In the genomic region with DNA sequence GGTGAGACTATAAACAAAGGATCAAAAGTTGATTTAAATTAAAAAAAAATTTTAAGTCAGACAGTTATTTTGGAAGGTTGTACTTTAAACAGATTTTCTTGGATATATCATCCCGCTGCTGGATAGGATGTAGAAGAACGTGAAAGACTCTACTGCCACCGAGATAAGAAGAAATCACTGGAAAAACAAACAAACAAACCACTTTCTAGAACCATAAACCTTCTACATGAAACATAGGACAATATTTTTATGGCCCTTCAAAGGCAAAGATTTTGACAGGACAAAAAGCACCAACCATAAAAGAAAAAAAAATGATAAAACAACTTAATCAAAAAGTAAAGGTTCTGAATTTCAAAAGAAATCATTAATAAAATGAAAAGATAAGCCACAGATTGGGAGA, we compare ENCODE assay signal across 28 cellular contexts.
"Had no signal": no experiment of that assay in that cellular context is flagged by ENCODE, and none has a peak within 500 bp of the region (broad histone marks: within the 10 kb centered on the region; RNA-seq: fewer than 3 reads in every experiment).

No MANE protein-coding gene starts in this region.

- DNase-seq: hypothalamus; immature natural killer cell; kidney; left colon; left lung; lower lobe of right lung; mammary epithelial cell; mesenchymal stem cell; naive B cell; natural killer cell; nucleus accumbens; pancreas; posterior cingulate gyrus; retina; right cardiac atrium; spleen; stimulated activated CD4-positive, alpha-beta T cell treated with anti-CD3 and anti-CD28 coated beads, Interleukin-4, amount 100 ng/mL, for 24 hours; stimulated activated naive CD4-positive, alpha-beta T cell; tibial artery; trophoblast cell; upper lobe of right lung had no signal

- H3K36me3 Mint-ChIP-seq: immature natural killer cell; naive B cell; natural killer cell; stimulated activated effector memory CD8-positive, alpha-beta T cell treated with anti-CD3 and anti-CD28 coated beads, Interleukin-12 subunit alpha, Interleukin-12 subunit beta, amount 100 ng/mL, for 72 hours had no signal

- H3K4me1 ChIP-seq: left lung, lower lobe of right lung, pancreas, prostate gland, spleen, suprapubic skin, tibial artery, upper lobe of right lung had no signal

- H3K4me3 Mint-ChIP-seq: immature natural killer cell; naive B cell; natural killer cell; stimulated activated effector memory CD8-positive, alpha-beta T cell treated with anti-CD3 and anti-CD28 coated beads, Interleukin-12 subunit alpha, Interleukin-12 subunit beta, amount 100 ng/mL, for 72 hours; stimulated activated naive CD8-positive, alpha-beta T cell treated with anti-CD3 and anti-CD28 coated beads, Interleukin-15, Interleukin-2, amounts not matched to agents 100 ng/mL and 50 ng/mL, for 24 hours had no signal

- H3K4me3 ChIP-seq: left lung, lower lobe of right lung, pancreas, prostate gland, skin epidermis, spleen, suprapubic skin, thoracic aorta, tibial artery, upper lobe of right lung had no signal

- H3K27me3 ChIP-seq: left lung, spleen, suprapubic skin, tibial artery, upper lobe of right lung had no signal

- H3K9me3 Mint-ChIP-seq: stimulated activated effector memory CD8-positive, alpha-beta T cell treated with anti-CD3 and anti-CD28 coated beads, Interleukin-12 subunit alpha, Interleukin-12 subunit beta, amount 100 ng/mL, for 72 hours; stimulated activated naive CD8-positive, alpha-beta T cell treated with anti-CD3 and anti-CD28 coated beads, Interleukin-15, Interleukin-2, amounts not matched to agents 100 ng/mL and 50 ng/mL, for 24 hours had no signal

- H3K4me1 Mint-ChIP-seq: immature natural killer cell; naive B cell; natural killer cell; stimulated activated effector memory CD8-positive, alpha-beta T cell treated with anti-CD3 and anti-CD28 coated beads, Interleukin-12 subunit alpha, Interleukin-12 subunit beta, amount 100 ng/mL, for 72 hours had no signal

- ATAC-seq: left colon; left lung; lower lobe of right lung; natural killer cell; pancreas; right cardiac atrium; sciatic nerve; stimulated activated effector memory CD8-positive, alpha-beta T cell treated with anti-CD3 and anti-CD28 coated beads, Interleukin-12 subunit alpha, Interleukin-12 subunit beta, amount 100 ng/mL, for 72 hours; upper lobe of right lung had no signal

- H3K36me3 ChIP-seq: left lung, lower lobe of right lung, pancreas, prostate gland, spleen, suprapubic skin, thoracic aorta, tibial artery, upper lobe of right lung had no signal

- H3K27ac ChIP-seq: left lung, lower lobe of right lung, pancreas, prostate gland, skin epidermis, spleen, suprapubic skin, thoracic aorta, tibial artery, upper lobe of right lung had no signal

- H3K9me3 ChIP-seq: left lung, lower lobe of right lung, pancreas, prostate gland, spleen, suprapubic skin, thoracic aorta, tibial artery, upper lobe of right lung had no signal

- H3K27ac Mint-ChIP-seq: immature natural killer cell; naive B cell; natural killer cell; stimulated activated effector memory CD8-positive, alpha-beta T cell treated with anti-CD3 and anti-CD28 coated beads, Interleukin-12 subunit alpha, Interleukin-12 subunit beta, amount 100 ng/mL, for 72 hours; stimulated activated naive CD8-positive, alpha-beta T cell treated with anti-CD3 and anti-CD28 coated beads, Interleukin-15, Interleukin-2, amounts not matched to agents 100 ng/mL and 50 ng/mL, for 24 hours had no signal
